In the genomic region with DNA sequence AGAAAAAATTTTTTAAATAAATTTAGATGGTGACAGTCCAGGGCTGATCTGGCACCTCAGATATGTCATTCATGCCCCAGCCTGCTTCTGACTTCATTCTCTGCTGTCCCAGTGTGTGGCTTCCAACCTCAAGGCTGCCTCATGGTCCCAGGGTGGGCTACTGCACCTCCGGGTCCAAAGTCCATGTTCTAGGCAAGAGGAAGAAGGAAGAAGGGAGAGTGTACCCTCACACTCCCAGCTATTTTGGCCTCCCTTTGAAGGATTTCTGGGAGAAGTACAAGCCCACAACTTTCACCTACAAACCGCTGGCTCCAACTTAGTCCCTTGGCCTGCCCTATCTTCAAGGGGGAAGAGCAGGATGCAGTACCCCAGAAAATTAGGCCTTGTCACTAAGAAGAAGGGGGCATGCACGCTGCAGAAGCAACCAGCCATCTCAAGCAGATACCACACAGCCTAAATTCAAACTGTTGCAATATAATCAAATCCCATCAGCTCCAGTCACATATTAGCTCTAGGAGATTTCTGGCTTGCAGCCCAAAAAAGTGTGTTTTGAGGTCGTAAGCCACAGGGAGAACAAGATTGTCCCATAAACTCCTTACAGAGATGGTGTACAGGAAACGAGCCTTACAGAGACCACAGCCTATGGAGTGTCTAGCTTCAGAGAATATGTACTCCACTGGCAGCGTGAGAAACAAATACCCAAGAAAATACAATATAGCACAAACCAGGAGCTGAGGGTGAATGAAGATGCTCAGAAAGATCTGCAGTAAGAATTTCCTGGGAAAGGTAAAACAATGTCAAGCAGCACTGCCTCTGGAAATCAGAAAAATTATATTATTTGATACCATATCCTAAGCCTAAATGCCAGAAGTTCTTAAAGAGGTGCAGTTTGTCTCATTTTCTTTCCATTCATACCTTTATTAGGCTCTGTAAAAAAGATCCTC, we compare ENCODE assay signal across 6 cellular contexts. TPM values are rescaled to one million over a fixed set of nuclear protein-coding genes. Genes with fewer than 3 reads are reported as not detected.
DNase-seq lines count a peak whose midpoint lies in the region; ATAC-seq lines count a peak whose summit lies in the region.

No MANE protein-coding gene starts in this region.

- no peak overlapping the region for H3K27ac Mint-ChIP-seq in activated CD8-positive, alpha-beta T cell treated with anti-CD3 and anti-CD28 coated beads, Interleukin-2, amount 10 ng/mL, durations not matched to agents 7 days and 5 days

- H3K36me3 ChIP-seq in mucosa of stomach (ENCODE audit: control insufficient read depth, insufficient read depth, low read length), result no peaks in the 10 kb centered on the region

- H3K4me3 ChIP-seq in mucosa of stomach (ENCODE audit: low read length), result peak overlapping the region; percentile 98

- no peaks in the 10 kb centered on the region for H3K9me3 Mint-ChIP-seq in activated CD8-positive, alpha-beta T cell treated with anti-CD3 and anti-CD28 coated beads, Interleukin-2, amount 10 ng/mL, durations not matched to agents 7 days and 5 days (ENCODE audit: insufficient read depth)

- peak; percentile 35 for ATAC-seq in activated CD8-positive, alpha-beta T cell treated with anti-CD3 and anti-CD28 coated beads, Interleukin-2, amount 10 ng/mL, durations not matched to agents 7 days and 5 days
- ATAC-seq in HG03354 (IDR thresholded peaks at IDR 0.05; ENCODE audit: poor library complexity, severe bottlenecking, unreplicated experiment) (no peak), HG03280 (IDR thresholded peaks at IDR 0.05; ENCODE audit: unreplicated experiment) (no peak)

- H3K9me3 ChIP-seq in mucosa of stomach (ENCODE audit: control insufficient read depth, low read length), result no peaks in the 10 kb centered on the region

- H3K27me3 ChIP-seq in mucosa of stomach (ENCODE audit: control insufficient read depth, insufficient read depth, low read length), result no peaks in the 10 kb centered on the region

- H3K4me1 ChIP-seq in mucosa of stomach (ENCODE audit: control insufficient read depth, insufficient read depth, low read length), result peaks cover 12% of the 10 kb centered on the region

- no peak overlapping the region for H3K4me3 Mint-ChIP-seq in activated CD8-positive, alpha-beta T cell treated with anti-CD3 and anti-CD28 coated beads, Interleukin-2, amount 10 ng/mL, durations not matched to agents 7 days and 5 days

- no peaks in the 10 kb centered on the region for H3K27me3 Mint-ChIP-seq in activated CD8-positive, alpha-beta T cell treated with anti-CD3 and anti-CD28 coated beads, Interleukin-2, amount 10 ng/mL, durations not matched to agents 7 days and 5 days (ENCODE audit: low read depth)

- H3K4me1 Mint-ChIP-seq in activated CD8-positive, alpha-beta T cell treated with anti-CD3 and anti-CD28 coated beads, Interleukin-2, amount 10 ng/mL, durations not matched to agents 7 days and 5 days (ENCODE audit: low read depth), result peaks cover 60% of the 10 kb centered on the region

- DNase-seq in GM03348 (ENCODE audit: low spot score), result peak; percentile 8
- DNase-seq in activated CD8-positive, alpha-beta T cell treated with anti-CD3 and anti-CD28 coated beads, Interleukin-2, amount 10 ng/mL, durations not matched to agents 7 days and 5 days, result peak; percentile 32
- DNase-seq in stimulated activated naive CD4-positive, alpha-beta T cell treated with Interleukin-2 at 50 U/mL for 16 hours (lab: John Stamatoyannopoulos, UW), result no peak

- POLR2A ChIA-PET in activated CD8-positive, alpha-beta T cell treated with anti-CD3 and anti-CD28 coated beads, Interleukin-2, amount 10 ng/mL, durations not matched to agents 7 days and 5 days (lab: Charles Lee), result interaction anchor here (0.6 to 2.2 kb wide), 8 partner anchors 94 to 1501 kb away, joined by 3 to 9 read pairs (median 4); a partner anchor contains a TSS

- H3K9ac ChIP-seq in mucosa of stomach (ENCODE audit: low read length), result peak overlapping the region; percentile 95

- H3K36me3 Mint-ChIP-seq in activated CD8-positive, alpha-beta T cell treated with anti-CD3 and anti-CD28 coated beads, Interleukin-2, amount 10 ng/mL, durations not matched to agents 7 days and 5 days (ENCODE audit: low read depth), result peaks cover 23% of the 10 kb centered on the region

- CTCF ChIA-PET in activated CD8-positive, alpha-beta T cell treated with anti-CD3 and anti-CD28 coated beads, Interleukin-2, amount 10 ng/mL, durations not matched to agents 7 days and 5 days (lab: Charles Lee), result interaction anchor here (0.6 to 2.0 kb wide), 3 partner anchors 23 to 231 kb away, joined by 3 to 9 read pairs (median 3); no protein-coding TSS in a partner anchor

RNA-seq across cellular contexts. Expression of gene BTN3A2, which starts 0.8 kb away (rescaled TPM):
- total RNA-seq in activated CD8-positive, alpha-beta T cell treated with anti-CD3 and anti-CD28 coated beads, Interleukin-2, amount 10 ng/mL, durations not matched to agents 7 days and 5 days, result 10 to 100 TPM; 69.0 to 78.3 TPM

RNA-seq across cellular contexts. Expression of gene BTN2A2, which starts 18.8 kb away (rescaled TPM):
- 10 to 100 TPM; 10.3 to 11.4 TPM for total RNA-seq in activated CD8-positive, alpha-beta T cell treated with anti-CD3 and anti-CD28 coated beads, Interleukin-2, amount 10 ng/mL, durations not matched to agents 7 days and 5 days

RNA-seq across cellular contexts. Expression of gene BTN3A1, which starts 37.9 kb away (rescaled TPM):
- total RNA-seq in activated CD8-positive, alpha-beta T cell treated with anti-CD3 and anti-CD28 coated beads, Interleukin-2, amount 10 ng/mL, durations not matched to agents 7 days and 5 days, result 10 to 100 TPM; 45.6 to 47.9 TPM
